In genomic region chr17:51305182-51305581, GRCh38 we compare ENCODE assay signal across 28 cellular contexts.
"Had no signal": no experiment of that assay in that cellular context is flagged by ENCODE, and none has a peak within 500 bp of the region (broad histone marks: within the 10 kb centered on the region; RNA-seq: fewer than 3 reads in every experiment).

No MANE protein-coding gene starts in this region.

- H3K4me3 Mint-ChIP-seq: stimulated activated effector memory CD8-positive, alpha-beta T cell treated with anti-CD3 and anti-CD28 coated beads, Interleukin-12 subunit alpha, Interleukin-12 subunit beta, amount 100 ng/mL, for 72 hours; stimulated activated memory B cell treated with anti-CD40 and anti-IgM and Interleukin-4, amounts not matched to agents 10 μg/mL and 1 μg/mL and 100 μg/mL, for 72 hours; stimulated activated naive B cell treated with anti-CD40 and anti-IgM and Interleukin-4, amounts not matched to agents 10 μg/mL and 1 μg/mL and 100 μg/mL, for 72 hours; stimulated activated naive CD8-positive, alpha-beta T cell treated with anti-CD3 and anti-CD28 coated beads, Interleukin-15, Interleukin-2, amounts not matched to agents 100 ng/mL and 50 ng/mL, for 24 hours; type B pancreatic cell had no signal

- H3K27me3 ChIP-seq: stomach, suprapubic skin, testis, thyroid gland, tibial artery, transverse colon, upper lobe of left lung, upper lobe of right lung, uterus, vagina had no signal

- DNase-seq: stimulated activated CD4-positive, alpha-beta T cell treated with anti-CD3 and anti-CD28 coated beads, Interleukin-2, amount 100 ng/mL, for 24 hours; stimulated activated CD4-positive, alpha-beta T cell treated with anti-CD3 and anti-CD28 coated beads, Interleukin-2, amount 100 ng/mL, for 48 hours; stimulated activated CD4-positive, alpha-beta T cell treated with anti-CD3 and anti-CD28 coated beads, Interleukin-4, amount 100 ng/mL, for 1 hour; stimulated activated CD4-positive, alpha-beta T cell treated with anti-CD3 and anti-CD28 coated beads, Interleukin-4, amount 100 ng/mL, for 24 hours; stimulated activated CD4-positive, alpha-beta T cell treated with anti-CD3 and anti-CD28 coated beads, Interleukin-4, amount 100 ng/mL, for 4 hours; stimulated activated CD8-positive, alpha-beta memory T cell treated with anti-CD3 and anti-CD28 coated beads, Interleukin-4, amount 100 ng/mL, for 48 hours; stimulated activated naive B cell treated with anti-CD40 and anti-IgM and Interleukin-4, amounts not matched to agents 10 μg/mL and 1 μg/mL and 100 μg/mL, for 72 hours; stimulated activated naive CD4-positive, alpha-beta T cell; stimulated activated naive CD4-positive, alpha-beta T cell treated with Interleukin-2 at 50 U/mL for 16 hours; stimulated activated naive CD8-positive, alpha-beta T cell treated with anti-CD3 and anti-CD28 coated beads, Interleukin-15, Interleukin-2, amounts not matched to agents 100 U/mL and 50 U/mL, for 24 hours; stomach; substantia nigra; testis; thyroid gland; tibial artery; transverse colon; trophoblast cell; upper lobe of left lung; upper lobe of right lung; uterus had no signal

- H3K27ac ChIP-seq: stomach, suprapubic skin, testis, thoracic aorta, thyroid gland, tibial artery, transverse colon, upper lobe of left lung, upper lobe of right lung, uterus, vagina had no signal

- H3K27ac Mint-ChIP-seq: stimulated activated effector memory CD8-positive, alpha-beta T cell treated with anti-CD3 and anti-CD28 coated beads, Interleukin-12 subunit alpha, Interleukin-12 subunit beta, amount 100 ng/mL, for 72 hours; stimulated activated memory B cell treated with anti-CD40 and anti-IgM and Interleukin-4, amounts not matched to agents 10 μg/mL and 1 μg/mL and 100 μg/mL, for 72 hours; stimulated activated naive B cell treated with anti-CD40 and anti-IgM and Interleukin-4, amounts not matched to agents 10 μg/mL and 1 μg/mL and 100 μg/mL, for 72 hours; stimulated activated naive CD8-positive, alpha-beta T cell treated with anti-CD3 and anti-CD28 coated beads, Interleukin-15, Interleukin-2, amounts not matched to agents 100 ng/mL and 50 ng/mL, for 24 hours; type B pancreatic cell had no signal

- H3K4me3 ChIP-seq: stomach, suprapubic skin, testis, thoracic aorta, thyroid gland, tibial artery, transverse colon, upper lobe of left lung, upper lobe of right lung, uterus, vagina had no signal

- H3K4me1 Mint-ChIP-seq: stimulated activated effector memory CD8-positive, alpha-beta T cell treated with anti-CD3 and anti-CD28 coated beads, Interleukin-12 subunit alpha, Interleukin-12 subunit beta, amount 100 ng/mL, for 72 hours; stimulated activated memory B cell treated with anti-CD40 and anti-IgM and Interleukin-4, amounts not matched to agents 10 μg/mL and 1 μg/mL and 100 μg/mL, for 72 hours; stimulated activated naive B cell treated with anti-CD40 and anti-IgM and Interleukin-4, amounts not matched to agents 10 μg/mL and 1 μg/mL and 100 μg/mL, for 72 hours had no signal

- ATAC-seq: stimulated activated effector memory CD8-positive, alpha-beta T cell treated with anti-CD3 and anti-CD28 coated beads, Interleukin-12 subunit alpha, Interleukin-12 subunit beta, amount 100 ng/mL, for 72 hours; stimulated activated memory B cell treated with anti-CD40 and anti-IgM and Interleukin-4, amounts not matched to agents 10 μg/mL and 1 μg/mL and 100 μg/mL, for 72 hours; stimulated activated naive B cell treated with anti-CD40 and anti-IgM and Interleukin-4, amounts not matched to agents 10 μg/mL and 1 μg/mL and 100 μg/mL, for 72 hours; stimulated activated naive CD8-positive, alpha-beta T cell treated with anti-CD3 and anti-CD28 coated beads, Interleukin-15, Interleukin-2, amounts not matched to agents 100 U/mL and 50 U/mL, for 24 hours; upper lobe of right lung had no signal

- H3K9me3 ChIP-seq: suprapubic skin, testis, thoracic aorta, thyroid gland, tibial artery, transverse colon, upper lobe of left lung, upper lobe of right lung, uterus, vagina had no signal

- FAIRE-seq: urothelium cell line had no signal

- H3K4me1 ChIP-seq: stomach, suprapubic skin, testis, tibial artery, transverse colon, upper lobe of left lung, upper lobe of right lung, uterus, vagina had no signal

- H3K36me3 Mint-ChIP-seq: stimulated activated effector memory CD8-positive, alpha-beta T cell treated with anti-CD3 and anti-CD28 coated beads, Interleukin-12 subunit alpha, Interleukin-12 subunit beta, amount 100 ng/mL, for 72 hours; stimulated activated memory B cell treated with anti-CD40 and anti-IgM and Interleukin-4, amounts not matched to agents 10 μg/mL and 1 μg/mL and 100 μg/mL, for 72 hours; type B pancreatic cell had no signal

- H3K36me3 ChIP-seq: suprapubic skin, thoracic aorta, thyroid gland, tibial artery, transverse colon, upper lobe of left lung, uterus, vagina had no signal
